Comparison of ENCODE assay signal across 2 cellular contexts in the genomic region with DNA sequence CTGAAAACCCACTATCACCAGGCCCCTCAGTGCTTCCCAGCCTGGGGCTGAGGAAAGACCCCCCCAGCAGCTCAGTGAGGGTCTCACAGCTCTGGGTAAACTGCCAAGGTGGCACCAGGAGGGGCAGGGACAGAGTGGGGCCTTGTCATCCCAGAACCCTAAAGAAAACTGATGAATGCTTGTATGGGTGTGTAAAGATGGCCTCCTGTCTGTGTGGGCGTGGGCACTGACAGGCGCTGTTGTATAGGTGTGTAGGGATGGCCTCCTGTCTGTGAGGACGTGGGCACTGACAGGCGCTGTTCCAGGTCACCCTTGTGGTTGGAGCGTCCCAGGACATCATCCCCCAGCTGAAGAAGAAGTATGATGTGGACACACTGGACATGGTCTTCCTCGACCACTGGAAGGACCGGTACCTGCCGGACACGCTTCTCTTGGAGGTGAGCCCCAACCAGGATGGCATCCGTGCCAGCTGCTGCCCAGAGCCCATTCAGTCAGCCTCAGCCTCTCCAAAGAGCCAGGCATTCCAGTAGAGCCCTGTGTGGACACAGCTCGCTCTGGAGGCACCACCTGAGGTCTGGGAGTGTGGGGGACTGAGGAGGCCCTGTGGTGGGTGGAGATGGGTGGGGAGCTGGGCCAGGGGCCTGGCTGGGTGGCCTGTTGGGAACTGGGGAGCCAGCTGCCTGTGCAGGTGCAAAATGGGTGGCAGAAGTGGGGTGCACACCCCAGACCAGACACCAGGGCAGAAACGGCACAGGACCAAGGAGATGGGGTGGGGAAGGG.
TF ChIP-seq lines count a peak whose summit lies in the region.

No MANE protein-coding gene starts in this region.

TF ChIP-seq in GM23338, 12 proteins besides CTCF, POLR2A, EP300 and RAD21 (continued from another document):
- TF ChIP-seq ZNF331 (CRISPR knock-in tag; IDR thresholded peaks at IDR 0.05; ENCODE audit: low read depth) (no peak), EZH2phosphoT487 (IDR thresholded peaks at IDR 0.05; ENCODE audit: unreplicated experiment) (no peak)

TF ChIP-seq in K562, 482 proteins besides CTCF, POLR2A, EP300 and RAD21 (continued from another document):
- TF ChIP-seq CHD7 (IDR thresholded peaks at IDR 0.05; ENCODE audit: low read depth, low read length): peak; percentile 7
- 0 out of 2 replicates have a peak, but pooled peaks have one; percentile 31 for TF ChIP-seq IFI16 (CRISPR knock-in tag; IDR thresholded peaks at IDR 0.05)
- no peak for TF ChIP-seq U2AF2 (optimal IDR thresholded peaks at IDR 0.05; ENCODE audit: low read depth, low read length)
- TF ChIP-seq SUPT5H (IDR thresholded peaks at IDR 0.05): peak; percentile 33
- TF ChIP-seq TSHZ1 (CRISPR knock-in tag; IDR thresholded peaks at IDR 0.05): no peak
- peak in 1 of 2 experiments; percentile 24; a peak in 1 of 4 replicates for TF ChIP-seq MAZ (CRISPR knock-in tag; conservative IDR thresholded peaks at IDR 0.05 in 1 of 2, IDR thresholded peaks at IDR 0.05 in 1 of 2)
- 0 out of 2 replicates have a peak, but pooled peaks have one; percentile 35 for TF ChIP-seq POLR2AphosphoS2 (IDR thresholded peaks at IDR 0.05; ENCODE audit: low read length)
- TF ChIP-seq HNRNPUL1 (IDR thresholded peaks at IDR 0.05; ENCODE audit: low read length): peak; percentile 51; the same call in 1 of the 2 replicates
- peak; percentile 2; the same call in 1 of the 2 replicates for TF ChIP-seq RBFOX2 (IDR thresholded peaks at IDR 0.05; ENCODE audit: low read depth, low read length)
- TF ChIP-seq SMARCA5 (IDR thresholded peaks at IDR 0.05): no peak
- no peak for TF ChIP-seq BACH1 (tag; IDR thresholded peaks at IDR 0.05)
- TF ChIP-seq ATF1 (CRISPR knock-in tag; IDR thresholded peaks at IDR 0.05): 0 out of 2 replicates have a peak, but pooled peaks have one; percentile 37
- TF ChIP-seq ATF1 (tag; IDR thresholded peaks at IDR 0.05): no peak
- peak; percentile 20 for TF ChIP-seq POLR2B (IDR thresholded peaks at IDR 0.05; ENCODE audit: low read depth, partially characterized antibody)
- TF ChIP-seq, protein P1, sequence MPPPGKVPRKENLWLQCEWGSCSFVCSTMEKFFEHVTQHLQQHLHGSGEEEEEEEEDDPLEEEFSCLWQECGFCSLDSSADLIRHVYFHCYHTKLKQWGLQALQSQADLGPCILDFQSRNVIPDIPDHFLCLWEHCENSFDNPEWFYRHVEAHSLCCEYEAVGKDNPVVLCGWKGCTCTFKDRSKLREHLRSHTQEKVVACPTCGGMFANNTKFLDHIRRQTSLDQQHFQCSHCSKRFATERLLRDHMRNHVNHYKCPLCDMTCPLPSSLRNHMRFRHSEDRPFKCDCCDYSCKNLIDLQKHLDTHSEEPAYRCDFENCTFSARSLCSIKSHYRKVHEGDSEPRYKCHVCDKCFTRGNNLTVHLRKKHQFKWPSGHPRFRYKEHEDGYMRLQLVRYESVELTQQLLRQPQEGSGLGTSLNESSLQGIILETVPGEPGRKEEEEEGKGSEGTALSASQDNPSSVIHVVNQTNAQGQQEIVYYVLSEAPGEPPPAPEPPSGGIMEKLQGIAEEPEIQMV (tag; conservative IDR thresholded peaks at IDR 0.05; ENCODE audit: low read depth): no peak
- TF ChIP-seq HSF4 (CRISPR knock-in tag; IDR thresholded peaks at IDR 0.05; ENCODE audit: borderline replicate concordance): no peak
- TF ChIP-seq POU5F1 (IDR thresholded peaks at IDR 0.05; ENCODE audit: borderline replicate concordance, low read depth, low read length, partially characterized antibody): peak; percentile 15
- no peak for TF ChIP-seq BCL6 (CRISPR knock-in tag; IDR thresholded peaks at IDR 0.05)
